In genomic region chr1:232033285-232033684, GRCh38 we compare ENCODE assay signal across 20 cellular contexts.
DNase-seq lines count a peak whose midpoint lies in the region; ATAC-seq and TF ChIP-seq lines count a peak whose summit lies in the region.
"Had no signal": no experiment of that assay in that cellular context is flagged by ENCODE, and none has a peak within 500 bp of the region (broad histone marks: within the 10 kb centered on the region; RNA-seq: fewer than 3 reads in every experiment).

No MANE protein-coding gene starts in this region.

- no peaks in the 10 kb centered on the region for H3K4me1 ChIP-seq in gastrocnemius medialis
- H3K4me1 ChIP-seq: body of pancreas had no signal

- TF ChIP-seq POLR2A in gastrocnemius medialis (IDR thresholded peaks at IDR 0.05), result no peak

- DNase-seq in DMS53 treated with DMSO at 0.1 percent for 48 hours (lab: John Stamatoyannopoulos, UW; ENCODE audit: unreplicated experiment), result peak; percentile 31
- peak; percentile 4 for DNase-seq in NCI-H1092 (lab: John Stamatoyannopoulos, UW)
- peak; percentile 38 for DNase-seq in NCI-H748 treated with DMSO at 0.1 percent for 48 hours (lab: John Stamatoyannopoulos, UW)
- DNase-seq in islet precursor cell, result peak; percentile 63
- DNase-seq in caudate nucleus (lab: John Stamatoyannopoulos, UW), result no peak
- DNase-seq in retina, result no peak
- no peak for DNase-seq in gastrocnemius medialis
- DNase-seq: activated CD4-positive, alpha-beta T cell treated with anti-CD3 and anti-CD28 coated beads, Interleukin-2, amount 50 U/mL, for 1 hour; body of pancreas; CD8-positive, alpha-beta T cell; effector memory CD8-positive, alpha-beta T cell; HFFc6; left colon; NCI-H1436; NCI-H524 treated with DMSO at 0.1 percent for 48 hours; Right ventricle myocardium superior; T-cell had no signal

- no peaks in the 10 kb centered on the region for H3K27me3 ChIP-seq in gastrocnemius medialis
- H3K27me3 ChIP-seq: body of pancreas had no signal

- ATAC-seq in gastrocnemius medialis, result no peak
- ATAC-seq: body of pancreas; CD8-positive, alpha-beta T cell; effector memory CD8-positive, alpha-beta T cell; left colon; natural killer cell treated with Interleukin-12 subunit alpha and Interleukin-12 subunit beta and Interleukin-15 and Interleukin-18, amount 100 ng/mL, for 72 hours; stimulated activated effector memory CD8-positive, alpha-beta T cell treated with anti-CD3 and anti-CD28 coated beads, Interleukin-12 subunit alpha, Interleukin-12 subunit beta, amount 100 ng/mL, for 72 hours; T-cell had no signal

- intact Hi-C loops in gastrocnemius medialis (cut with DNase I; ENCODE audit: low total_unique reads), result no loop called here

- in situ Hi-C loops in gastrocnemius medialis (cut with MboI; ENCODE audit: low sequenced_read_pairs in 4 of 4), result no loop called here

- no peak for TF ChIP-seq CTCF in gastrocnemius medialis (IDR thresholded peaks at IDR 0.05 in 4 of 5, conservative IDR thresholded peaks at IDR 0.05 in 1 of 5)

- no peaks in the 10 kb centered on the region for H3K36me3 ChIP-seq in gastrocnemius medialis
- H3K36me3 ChIP-seq: thoracic aorta had no signal

- no peaks in the 10 kb centered on the region for H3K9me3 ChIP-seq in gastrocnemius medialis
- H3K9me3 ChIP-seq: body of pancreas, thoracic aorta had no signal

- no peak overlapping the region for H3K4me3 ChIP-seq in gastrocnemius medialis
- H3K4me3 ChIP-seq: body of pancreas, thoracic aorta had no signal

- no peak overlapping the region for H3K27ac ChIP-seq in caudate nucleus (ENCODE audit: low read depth, low read length)
- H3K27ac ChIP-seq in gastrocnemius medialis, result no peak overlapping the region
- H3K27ac ChIP-seq: body of pancreas, thoracic aorta had no signal

Comparison
In these comparisons a context has a peak if more than half of its experiments do, and no peak if none do; other contexts are left out.
1. DNase-seq: peak in DMS53 treated with DMSO at 0.1 percent for 48 hours (single experiment), NCI-H1092 (single experiment), NCI-H748 treated with DMSO at 0.1 percent for 48 hours (single experiment) and islet precursor cell (single experiment); none in caudate nucleus (0 of 61), retina (single experiment) and gastrocnemius medialis (0 of 2).